Comparison of ENCODE assay signal across 35 cellular contexts in the genomic region with DNA sequence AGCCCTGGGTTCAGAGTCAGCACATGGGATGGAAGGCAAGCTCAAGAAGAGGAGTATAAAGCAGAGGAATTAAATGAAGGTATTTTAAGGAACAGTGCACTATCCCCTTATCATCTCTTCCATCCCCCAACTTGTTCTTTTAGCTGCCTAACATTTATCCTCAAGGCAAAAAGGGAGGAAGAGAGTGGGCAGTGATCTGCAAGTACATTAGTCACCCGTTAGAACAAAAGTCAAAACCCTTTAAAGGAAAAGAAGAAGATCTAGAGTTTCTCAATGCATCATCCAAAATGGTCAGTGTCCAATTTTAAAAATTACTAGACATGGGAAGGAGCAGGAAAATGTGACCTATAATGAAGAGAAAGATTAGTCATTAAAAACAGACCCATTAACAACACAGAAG.
DNase-seq lines count a peak whose midpoint lies in the region; ATAC-seq, FAIRE-seq and TF ChIP-seq lines count a peak whose summit lies in the region.
"Had no signal": no experiment of that assay in that cellular context is flagged by ENCODE, and none has a peak within 500 bp of the region (broad histone marks: within the 10 kb centered on the region; RNA-seq: fewer than 3 reads in every experiment).

No MANE protein-coding gene starts in this region.

- H3K27me3 ChIP-seq in HepG2 (ENCODE audit: control insufficient read depth in 1 of 2, insufficient read depth in 2 of 2, low read length in 2 of 2) (no peaks in the 10 kb centered on the region), right lobe of liver (no peaks in the 10 kb centered on the region), brain microvascular endothelial cell (replicated peaks) (no peaks in the 10 kb centered on the region)
- H3K27me3 ChIP-seq: suprapubic skin, upper lobe of left lung had no signal

- no peaks in the 10 kb centered on the region for H4K20me1 ChIP-seq in HepG2 (ENCODE audit: insufficient read depth, low read length)

- H3K79me2 ChIP-seq in HepG2 (ENCODE audit: insufficient read depth, low read length), result no peaks in the 10 kb centered on the region

- no peak overlapping the region for H3K4me2 ChIP-seq in HepG2 (ENCODE audit: low read depth, low read length)
- H3K4me2 ChIP-seq: PC-9 had no signal

- CTCF ChIA-PET in HepG2 (lab: Yijun Ruan, JAX; ENCODE audit: low intra/inter-chr PET ratio, low total read pairs), result no interaction called here
- CTCF ChIA-PET in RWPE1 (lab: Yijun Ruan, JAX), result no interaction called here

- H2AFZ ChIP-seq in HepG2 (ENCODE audit: low read length), result no peak overlapping the region
- H2AFZ ChIP-seq: PC-9 had no signal

- H3K27ac ChIP-seq in HepG2 (ENCODE audit: extremely low read length, insufficient read depth, low read length) (no peak overlapping the region), right lobe of liver (no peak overlapping the region), brain microvascular endothelial cell (no peak overlapping the region), RWPE1 (no peak overlapping the region), caudate nucleus (ENCODE audit: low read depth, low read length) (no peak overlapping the region)
- H3K27ac ChIP-seq: coronary artery, PC-9, skin epidermis, suprapubic skin, upper lobe of left lung, VCaP had no signal

- FAIRE-seq in HepG2 (lab: Jason Lieb, UNC), result no peak
- FAIRE-seq: bronchial epithelial cell, D721Med, frontal cortex, HTR-8/SVneo had no signal

- TF ChIP-seq EP300 in HepG2 (IDR thresholded peaks at IDR 0.05; ENCODE audit: low read depth in 2 of 2, low read length in 2 of 2), result no peak
- no peak for TF ChIP-seq EP300 in HepG2 (CRISPR knock-in tag; IDR thresholded peaks at IDR 0.05; ENCODE audit: borderline replicate concordance)

- intact Hi-C loops in HepG2 (cut with micrococcal nuclease; ENCODE audit: unreplicated experiment), result no loop called here
- intact Hi-C loops in right lobe of liver (cut with DNase I), result no loop called here

- TF ChIP-seq CTCF in HepG2 (CRISPR knock-in tag; IDR thresholded peaks at IDR 0.05), result no peak
- no peak for TF ChIP-seq CTCF in right lobe of liver (IDR thresholded peaks at IDR 0.05)
- no peak for TF ChIP-seq CTCF in brain microvascular endothelial cell (IDR thresholded peaks at IDR 0.05; ENCODE audit: low read depth, low read length, missing control alignments)
- no peak for TF ChIP-seq CTCF in fibroblast of the aortic adventitia (IDR thresholded peaks at IDR 0.05; ENCODE audit: insufficient read depth, low read length)
- TF ChIP-seq CTCF in RWPE1 (conservative IDR thresholded peaks at IDR 0.05; ENCODE audit: low read depth), result no peak

- POLR2A ChIA-PET in HepG2 (lab: Yijun Ruan, JAX) (no interaction called here), RWPE1 (lab: Yijun Ruan, JAX; ENCODE audit: low non-redundant PET) (no interaction called here)

- no peak overlapping the region for H3K9ac ChIP-seq in HepG2 (ENCODE audit: insufficient read depth, low read depth, low read length)

- TF ChIP-seq RAD21 in HepG2 (CRISPR knock-in tag; IDR thresholded peaks at IDR 0.05), result no peak

- TF ChIP-seq POLR2A in HepG2 (IDR thresholded peaks at IDR 0.05; ENCODE audit: insufficient read depth in 1 of 2, low read depth in 2 of 2, low read length in 2 of 2), result no peak
- TF ChIP-seq POLR2A in right lobe of liver (IDR thresholded peaks at IDR 0.05), result no peak

- ATAC-seq in HepG2 (no peak), right lobe of liver (no peak), HG03045 (IDR thresholded peaks at IDR 0.05; ENCODE audit: unreplicated experiment) (no peak)
- ATAC-seq: activated CD4-positive, alpha-beta T cell treated with anti-CD3 and anti-CD28 coated beads for 36 hours; activated CD8-positive, alpha-beta T cell treated with anti-CD3 and anti-CD28 coated beads, Interleukin-2, amount 10 ng/mL, durations not matched to agents 7 days and 5 days; mucosa of descending colon; natural killer cell had no signal

- H3K4me1 ChIP-seq in HepG2 (ENCODE audit: insufficient read depth, low read length), result no peaks in the 10 kb centered on the region
- H3K4me1 ChIP-seq in right lobe of liver, result no peaks in the 10 kb centered on the region
- H3K4me1 ChIP-seq: suprapubic skin, upper lobe of left lung had no signal

- DNase-seq in HepG2 (ENCODE audit: low spot score), result no peak
- DNase-seq in right lobe of liver, result no peak
- DNase-seq in brain microvascular endothelial cell, result peak; percentile 12
- DNase-seq in fibroblast of the aortic adventitia (ENCODE audit: low read depth), result peak; percentile 20
- DNase-seq in RWPE1 (ENCODE audit: low spot score), result no peak
- DNase-seq in stimulated activated CD4-positive, alpha-beta T cell treated with anti-CD3 and anti-CD28 coated beads, Interleukin-4, amount 100 ng/mL, for 4 hours, result no peak
- no peak for DNase-seq in caudate nucleus (lab: John Stamatoyannopoulos, UW)
- DNase-seq: activated CD4-positive, alpha-beta T cell treated with anti-CD3 and anti-CD28 coated beads for 36 hours; activated CD8-positive, alpha-beta T cell treated with anti-CD3 and anti-CD28 coated beads, Interleukin-2, amount 10 ng/mL, durations not matched to agents 7 days and 5 days; amygdala; DND-41; effector CD8-positive, alpha-beta T cell; KBM-7; mucosa of descending colon; natural killer cell; NCI-H1436; NCI-H2081; NCI-H345; NCI-H69; nucleus accumbens; PC-9; SHP77 treated with DMSO at 0.1 percent for 48 hours; stimulated activated naive CD4-positive, alpha-beta T cell; T-helper 9 cell; upper lobe of left lung had no signal

- H3K9me3 ChIP-seq in HepG2 (ENCODE audit: low read length) (no peaks in the 10 kb centered on the region), right lobe of liver (no peaks in the 10 kb centered on the region)
- H3K9me3 ChIP-seq: mucosa of descending colon, suprapubic skin, upper lobe of left lung had no signal

- H3K36me3 ChIP-seq in HepG2 (replicated peaks in 1 of 2; ENCODE audit: control insufficient read depth in 1 of 2, insufficient read depth in 2 of 2, low read length in 2 of 2), result peaks cover 18 to 77% of the 10 kb centered on the region in 2 experiments
- peaks cover 0 to 6% (median 0%) of the 10 kb centered on the region in 4 donors for H3K36me3 ChIP-seq in right lobe of liver
- H3K36me3 ChIP-seq in brain microvascular endothelial cell (replicated peaks), result peaks cover 13% of the 10 kb centered on the region
- H3K36me3 ChIP-seq: upper lobe of left lung had no signal

- in situ Hi-C loops in HepG2 (cut with HindIII; ENCODE audit: extremely low pct_ligation_motif_present, low pct_unique_long_range_greater_than_20kb) (no loop called here), brain microvascular endothelial cell (cut with HindIII; ENCODE audit: low pct_ligation_motif_present, low sequenced_read_pairs) (no loop called here)

- BruUV-seq in HepG2 (replicated peaks; lab: Mats Ljungman, UMichigan), result TSS peak; percentile 2

- 89% methylated on average over 1 of the region's 1 CpG for WGBS in HepG2 (ENCODE audit: low lambda C conversion rate)
- WGBS in right lobe of liver (ENCODE audit: insufficient coverage, low coverage, low lambda C conversion rate, missing lambda C conversion rate), result 78% methylated on average over 1 of the region's 1 CpG

- no peak overlapping the region for H3K4me3 ChIP-seq in HepG2 (replicated peaks in 1 of 3; ENCODE audit: insufficient read depth in 1 of 3, low read depth in 2 of 3, low read length in 3 of 3)
- H3K4me3 ChIP-seq in right lobe of liver, result no peak overlapping the region
- H3K4me3 ChIP-seq in brain microvascular endothelial cell (ENCODE audit: low read depth, low read length), result no peak overlapping the region
- H3K4me3 ChIP-seq in fibroblast of the aortic adventitia (ENCODE audit: low read depth, low read length), result no peak overlapping the region
- H3K4me3 ChIP-seq: coronary artery, lung, mucosa of descending colon, PC-9, skin epidermis, suprapubic skin, upper lobe of left lung had no signal

TF ChIP-seq in HepG2, 621 proteins besides CTCF, POLR2A, EP300 and RAD21:
- TF ChIP-seq RBM22 (optimal IDR thresholded peaks at IDR 0.05; ENCODE audit: low read length), result peak; percentile 89
- TF ChIP-seq, protein P1, sequence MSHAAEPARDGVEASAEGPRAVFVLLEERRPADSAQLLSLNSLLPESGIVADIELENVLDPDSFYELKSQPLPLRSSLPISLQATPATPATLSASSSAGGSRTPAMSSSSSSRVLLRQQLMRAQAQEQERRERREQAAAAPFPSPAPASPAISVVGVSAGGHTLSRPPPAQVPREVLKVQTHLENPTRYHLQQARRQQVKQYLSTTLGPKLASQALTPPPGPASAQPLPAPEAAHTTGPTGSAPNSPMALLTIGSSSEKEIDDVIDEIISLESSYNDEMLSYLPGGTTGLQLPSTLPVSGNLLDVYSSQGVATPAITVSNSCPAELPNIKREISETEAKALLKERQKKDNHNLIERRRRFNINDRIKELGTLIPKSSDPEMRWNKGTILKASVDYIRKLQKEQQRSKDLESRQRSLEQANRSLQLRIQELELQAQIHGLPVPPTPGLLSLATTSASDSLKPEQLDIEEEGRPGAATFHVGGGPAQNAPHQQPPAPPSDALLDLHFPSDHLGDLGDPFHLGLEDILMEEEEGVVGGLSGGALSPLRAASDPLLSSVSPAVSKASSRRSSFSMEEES (CRISPR knock-in tag; IDR thresholded peaks at IDR 0.05), result no peak

Comparison
In these comparisons a context has a peak if more than half of its experiments do, and no peak if none do; other contexts are left out.
1. DNase-seq: peak in brain microvascular endothelial cell (single experiment) and fibroblast of the aortic adventitia (single experiment); none in HepG2 (single experiment), right lobe of liver (0 of 3), RWPE1 (single experiment), stimulated activated CD4-positive, alpha-beta T cell treated with anti-CD3 and anti-CD28 coated beads, Interleukin-4, amount 100 ng/mL, for 4 hours (0 of 2) and caudate nucleus (0 of 61).